Comparison of ENCODE assay signal across 23 cellular contexts in genomic region chr14:93991212-93991611, GRCh38. TPM values are rescaled to one million over a fixed set of nuclear protein-coding genes. Genes with fewer than 3 reads are reported as not detected.
DNase-seq lines count a peak whose midpoint lies in the region; ATAC-seq and TF ChIP-seq lines count a peak whose summit lies in the region.
"Had no signal": no experiment of that assay in that cellular context is flagged by ENCODE, and none has a peak within 500 bp of the region (broad histone marks: within the 10 kb centered on the region; RNA-seq: fewer than 3 reads in every experiment).

No MANE protein-coding gene starts in this region.

- H3K4me1 ChIP-seq in vagina (peaks cover 14% of the 10 kb centered on the region), heart left ventricle (peaks cover 0 to 31% (median 11%) of the 10 kb centered on the region in 12 donors)

- intact Hi-C loops in vagina (cut with DNase I), result no loop called here
- intact Hi-C loops in heart left ventricle (cut with DNase I), result loop anchor here in 1 of 10 donors (10.0 kb wide), 1 partner anchor 336 kb away; no protein-coding TSS in a partner anchor

- H3K27ac ChIP-seq in vagina, result no peak overlapping the region
- H3K27ac ChIP-seq in heart left ventricle, result no peak overlapping the region

- ATAC-seq in activated naive CD4-positive, alpha-beta T cell treated with anti-CD3 and anti-CD28 coated beads, Interleukin-2, amount 50 U/mL, for 72 hours, result peak; percentile 43 to 81
- peak; percentile 35 for ATAC-seq in stimulated activated naive CD8-positive, alpha-beta T cell treated with anti-CD3 and anti-CD28 coated beads, Interleukin-15, amount 100 ng/mL, for 72 hours
- no peak for ATAC-seq in heart left ventricle
- ATAC-seq: PC-3, Right ventricle myocardium inferior had no signal

- TF ChIP-seq POLR2A in vagina (IDR thresholded peaks at IDR 0.05) (no peak), heart left ventricle (IDR thresholded peaks at IDR 0.05) (no peak)

- H3K27ac Mint-ChIP-seq in activated naive CD4-positive, alpha-beta T cell treated with anti-CD3 and anti-CD28 coated beads, Interleukin-2, amount 50 U/mL, for 72 hours, result peak overlapping the region; percentile 8 to 40
- H3K27ac Mint-ChIP-seq in activated naive CD4-positive, alpha-beta T cell treated with anti-CD3 and anti-CD28 coated beads, Interleukin-2, amount 10 ng/mL, durations not matched to agents 7 days and 5 days, result no peak overlapping the region
- H3K27ac Mint-ChIP-seq in nephron progenitor cell, result peak overlapping the region; percentile 82
- H3K27ac Mint-ChIP-seq in stimulated activated naive CD8-positive, alpha-beta T cell treated with anti-CD3 and anti-CD28 coated beads, Interleukin-15, amount 100 ng/mL, for 72 hours, result peak overlapping the region in 1 of 2 donors; percentile 65

- peaks cover 37% of the 10 kb centered on the region for H3K27me3 Mint-ChIP-seq in activated naive CD4-positive, alpha-beta T cell treated with anti-CD3 and anti-CD28 coated beads, Interleukin-2, amount 10 ng/mL, durations not matched to agents 7 days and 5 days
- peaks cover 20% of the 10 kb centered on the region for H3K27me3 Mint-ChIP-seq in nephron progenitor cell (ENCODE audit: low read depth, poor library complexity)
- peaks cover 19% of the 10 kb centered on the region for H3K27me3 Mint-ChIP-seq in stimulated activated naive CD8-positive, alpha-beta T cell treated with anti-CD3 and anti-CD28 coated beads, Interleukin-15, amount 100 ng/mL, for 72 hours

- CTCF ChIA-PET in activated naive CD4-positive, alpha-beta T cell treated with anti-CD3 and anti-CD28 coated beads, Interleukin-2, amount 10 ng/mL, durations not matched to agents 7 days and 5 days (lab: Charles Lee), result interaction anchor here (1.4 to 4.1 kb wide), 4 partner anchors 10 to 51 kb away, joined by 5 to 24 read pairs (median 10); no protein-coding TSS in a partner anchor

- H3K4me3 Mint-ChIP-seq in activated naive CD4-positive, alpha-beta T cell treated with anti-CD3 and anti-CD28 coated beads, Interleukin-2, amount 10 ng/mL, durations not matched to agents 7 days and 5 days, result no peak overlapping the region
- H3K4me3 Mint-ChIP-seq in nephron progenitor cell, result no peak overlapping the region
- H3K4me3 Mint-ChIP-seq in stimulated activated naive CD8-positive, alpha-beta T cell treated with anti-CD3 and anti-CD28 coated beads, Interleukin-15, amount 100 ng/mL, for 72 hours, result no peak overlapping the region

- TF ChIP-seq CTCF in nephron progenitor cell (IDR thresholded peaks at IDR 0.05), result no peak
- no peak for TF ChIP-seq CTCF in vagina (IDR thresholded peaks at IDR 0.05)
- no peak for TF ChIP-seq CTCF in heart left ventricle (IDR thresholded peaks at IDR 0.05)

- DNase-seq in activated CD4-positive, alpha-beta T cell treated with anti-CD3 and anti-CD28 coated beads for 48 hours, result peak; percentile 43
- DNase-seq in activated CD4-positive, alpha-beta T cell treated with anti-CD3 and anti-CD28 coated beads, Interleukin-2, amount 50 U/mL, for 4 hours, result no peak
- no peak for DNase-seq in activated naive CD4-positive, alpha-beta T cell treated with anti-CD3 and anti-CD28 coated beads, Interleukin-2, amount 50 U/mL, for 72 hours (ENCODE audit: low spot score in 2 of 2)
- no peak for DNase-seq in activated naive CD4-positive, alpha-beta T cell treated with anti-CD3 and anti-CD28 coated beads, Interleukin-2, amount 10 ng/mL, durations not matched to agents 7 days and 5 days
- DNase-seq in nephron progenitor cell (no peak), vagina (ENCODE audit: extremely low spot score in 2 of 2) (no peak), heart left ventricle (no peak)
- DNase-seq in stimulated activated naive CD8-positive, alpha-beta T cell treated with anti-CD3 and anti-CD28 coated beads, Interleukin-15, amount 100 ng/mL, for 72 hours, result no peak
- DNase-seq: Calu3, DMS79 treated with DMSO at 0.1 percent for 48 hours, GF-D8, HCEC 1CT, IMR-90, KG1, MG63, NCI-H2029, NCI-H524 treated with DMSO at 0.1 percent for 48 hours, NCI-H774, PC-3 had no signal

- peaks cover 0 to 5% of the 10 kb centered on the region in 2 donors for H3K9me3 Mint-ChIP-seq in activated naive CD4-positive, alpha-beta T cell treated with anti-CD3 and anti-CD28 coated beads, Interleukin-2, amount 50 U/mL, for 72 hours
- H3K9me3 Mint-ChIP-seq in activated naive CD4-positive, alpha-beta T cell treated with anti-CD3 and anti-CD28 coated beads, Interleukin-2, amount 10 ng/mL, durations not matched to agents 7 days and 5 days, result no peaks in the 10 kb centered on the region
- no peaks in the 10 kb centered on the region for H3K9me3 Mint-ChIP-seq in nephron progenitor cell
- H3K9me3 Mint-ChIP-seq in stimulated activated naive CD8-positive, alpha-beta T cell treated with anti-CD3 and anti-CD28 coated beads, Interleukin-15, amount 100 ng/mL, for 72 hours, result no peaks in the 10 kb centered on the region

- 85 to 92% (median 92%) methylated on average over 10 of the region's 10 CpGs for WGBS in heart left ventricle, 4 donors

- H3K9me3 ChIP-seq in vagina, result no peaks in the 10 kb centered on the region
- H3K9me3 ChIP-seq in heart left ventricle, result no peaks in the 10 kb centered on the region
- H3K9me3 ChIP-seq: MG63 had no signal

- no peaks in the 10 kb centered on the region for H3K36me3 Mint-ChIP-seq in activated naive CD4-positive, alpha-beta T cell treated with anti-CD3 and anti-CD28 coated beads, Interleukin-2, amount 50 U/mL, for 72 hours
- no peaks in the 10 kb centered on the region for H3K36me3 Mint-ChIP-seq in activated naive CD4-positive, alpha-beta T cell treated with anti-CD3 and anti-CD28 coated beads, Interleukin-2, amount 10 ng/mL, durations not matched to agents 7 days and 5 days
- H3K36me3 Mint-ChIP-seq in nephron progenitor cell (ENCODE audit: low read depth), result no peaks in the 10 kb centered on the region

- H3K4me3 ChIP-seq in vagina (no peak overlapping the region), heart left ventricle (no peak overlapping the region)
- H3K4me3 ChIP-seq: MG63 had no signal

- no peaks in the 10 kb centered on the region for H3K36me3 ChIP-seq in vagina
- H3K36me3 ChIP-seq in heart left ventricle, result no peaks in the 10 kb centered on the region
- H3K36me3 ChIP-seq: MG63 had no signal

- peaks cover 14% of the 10 kb centered on the region for H3K4me1 Mint-ChIP-seq in activated naive CD4-positive, alpha-beta T cell treated with anti-CD3 and anti-CD28 coated beads, Interleukin-2, amount 10 ng/mL, durations not matched to agents 7 days and 5 days
- H3K4me1 Mint-ChIP-seq in nephron progenitor cell, result peaks cover 17% of the 10 kb centered on the region
- peaks cover 74% of the 10 kb centered on the region for H3K4me1 Mint-ChIP-seq in stimulated activated naive CD8-positive, alpha-beta T cell treated with anti-CD3 and anti-CD28 coated beads, Interleukin-15, amount 100 ng/mL, for 72 hours

- H3K27me3 ChIP-seq in vagina (no peaks in the 10 kb centered on the region), heart left ventricle (no peaks in the 10 kb centered on the region)
- H3K27me3 ChIP-seq: MG63 had no signal

RNA-seq across cellular contexts. Expression of gene CCDC197, which starts 5.9 kb away (rescaled TPM):
- total RNA-seq in activated naive CD4-positive, alpha-beta T cell treated with anti-CD3 and anti-CD28 coated beads, Interleukin-2, amount 50 U/mL, for 72 hours, result under 1 TPM; 0.20 to 0.49 TPM
- not detected for total RNA-seq in vagina
- 1 to 10 TPM in 3 of 9 donors, under 1 TPM in 3, not detected in 3; 0.26 to 1.4 (median 0.95) TPM for total RNA-seq in heart left ventricle
- under 1 TPM in 1 of 2 donors, not detected in 1; 0.23 TPM for polyA plus RNA-seq in heart left ventricle
- total RNA-seq: A172, Calu3, H1, IMR-90, PC-3 had no signal
- polyA plus RNA-seq: BJ, H1, IMR-90 had no signal

RNA-seq across cellular contexts. Expression of gene ASB2, which starts 14.8 kb away (rescaled TPM):
- 10 to 100 TPM; 12.9 to 50.0 TPM for total RNA-seq in activated naive CD4-positive, alpha-beta T cell treated with anti-CD3 and anti-CD28 coated beads, Interleukin-2, amount 50 U/mL, for 72 hours
- total RNA-seq in vagina (24.1 TPM), heart left ventricle (100 to 1,000 TPM in 8 of 9 donors, 10 to 100 TPM in 1; 95.8 to 411 (median 166) TPM)
- 100 to 1,000 TPM in 1 of 2 donors, 10 to 100 TPM in 1; 22.4 to 289 TPM for polyA plus RNA-seq in heart left ventricle
- total RNA-seq: A172 had no signal

RNA-seq across cellular contexts. Expression of gene OTUB2, which starts 34.9 kb away (rescaled TPM):
- 1 to 10 TPM; 1.2 to 2.3 TPM for total RNA-seq in activated naive CD4-positive, alpha-beta T cell treated with anti-CD3 and anti-CD28 coated beads, Interleukin-2, amount 50 U/mL, for 72 hours
- total RNA-seq in vagina, result 1.7 TPM
- total RNA-seq in heart left ventricle, result under 1 TPM; 0.09 to 0.60 (median 0.38) TPM
- polyA plus RNA-seq in heart left ventricle, result under 1 TPM; 0.19 to 0.50 TPM

Comparison
In these comparisons a context has a peak if more than half of its experiments do, and no peak if none do; other contexts are left out.
1. ATAC-seq: peak in activated naive CD4-positive, alpha-beta T cell treated with anti-CD3 and anti-CD28 coated beads, Interleukin-2, amount 50 U/mL, for 72 hours (2 of 2) and stimulated activated naive CD8-positive, alpha-beta T cell treated with anti-CD3 and anti-CD28 coated beads, Interleukin-15, amount 100 ng/mL, for 72 hours (single experiment); none in heart left ventricle (0 of 4).